ENCODE assay signal across 19 cellular contexts in genomic region chr1:76038306-76039004, GRCh38. TPM values are rescaled to one million over a fixed set of nuclear protein-coding genes. Genes with fewer than 3 reads are reported as not detected.
DNase-seq lines count a peak whose midpoint lies in the region; ATAC-seq and TF ChIP-seq lines count a peak whose summit lies in the region.
"Had no signal": no experiment of that assay in that cellular context is flagged by ENCODE, and none has a peak within 500 bp of the region (broad histone marks: within the 10 kb centered on the region; RNA-seq: fewer than 3 reads in every experiment).

No MANE protein-coding gene starts in this region.

- no peak for TF ChIP-seq CTCF in colonic mucosa (IDR thresholded peaks at IDR 0.05)
- no peak for TF ChIP-seq CTCF in body of pancreas (IDR thresholded peaks at IDR 0.05)

- peak overlapping the region in 1 of 2 donors; percentile 48 for H3K9ac ChIP-seq in colonic mucosa (ENCODE audit: low read depth in 2 of 2, low read length in 2 of 2)
- H3K9ac ChIP-seq: KMS-11 had no signal

- H3K9me3 ChIP-seq in colonic mucosa = no peaks in the 10 kb centered on the region
- H3K9me3 ChIP-seq in mesodermal cell (ENCODE audit: control insufficient read depth, low read length) = no peaks in the 10 kb centered on the region
- no peaks in the 10 kb centered on the region for H3K9me3 ChIP-seq in body of pancreas
- H3K9me3 ChIP-seq: BE2C had no signal

- intact Hi-C loops in colonic mucosa (cut with DNase I) = no loop called here
- intact Hi-C loops in body of pancreas (cut with DNase I) = no loop called here

- no peak for TF ChIP-seq POLR2A in body of pancreas (IDR thresholded peaks at IDR 0.05)

- peak overlapping the region; percentile 62 for H3K27ac ChIP-seq in colonic mucosa
- peak overlapping the region; percentile 48 for H3K27ac ChIP-seq in mesodermal cell (ENCODE audit: low read depth, low read length, severe bottlenecking)
- H3K27ac ChIP-seq in body of pancreas = no peak overlapping the region
- H3K27ac ChIP-seq: KMS-11 had no signal

- DNase-seq in HS-27A (ENCODE audit: low read depth) (peak; percentile 31), colonic mucosa (no peak), body of pancreas (no peak), NCI-H187 (lab: John Stamatoyannopoulos, UW) (no peak), NCI-H1105 (lab: John Stamatoyannopoulos, UW) (no peak)
- DNase-seq: activated B cell treated with CpG ODN at 0.5 μM for 24 hours; activated naive CD4-positive, alpha-beta T cell treated with Interleukin-2 at 50 U/mL for 16 hours; activated T-cell treated with anti-CD3 and anti-CD28 coated beads, Interleukin-2, amount 50 U/mL, for 24 hours; BE2C; effector CD4-positive, alpha-beta T cell; NCI-H1092 treated with DMSO at 0.1 percent for 48 hours; NCI-H2107; NCI-H510A treated with DMSO at 0.1 percent for 48 hours; RPMI8226; T-helper 9 cell had no signal

- 100% methylated on average over 1 of the region's 3 CpGs; no CpG with 5 or more reads in 1 of the 2 experiments for WGBS in mesodermal cell (ENCODE audit: insufficient coverage in 2 of 2), 2 experiments
- 62 to 66% methylated on average over 3 of the region's 3 CpGs for WGBS in body of pancreas, 2 donors

- no peaks in the 10 kb centered on the region for H3K36me3 ChIP-seq in colonic mucosa
- H3K36me3 ChIP-seq in mesodermal cell (ENCODE audit: control insufficient read depth, insufficient read depth, low read length) = no peaks in the 10 kb centered on the region
- no peaks in the 10 kb centered on the region for H3K36me3 ChIP-seq in body of pancreas (replicated peaks in 1 of 2; ENCODE audit: insufficient read depth in 1 of 2, low read depth in 2 of 2)
- H3K36me3 ChIP-seq: BE2C had no signal

- H3K4me3 ChIP-seq in colonic mucosa (no peak overlapping the region), mesodermal cell (ENCODE audit: extremely low read depth, insufficient read depth, low read length, poor library complexity, severe bottlenecking) (no peak overlapping the region), body of pancreas (no peak overlapping the region)

- no peak for ATAC-seq in body of pancreas
- ATAC-seq in GM18498 (IDR thresholded peaks at IDR 0.05; ENCODE audit: unreplicated experiment) = no peak
- ATAC-seq: left lobe of liver had no signal

- peaks cover 7% of the 10 kb centered on the region for H3K4me1 ChIP-seq in colonic mucosa
- peaks cover 35% of the 10 kb centered on the region for H3K4me1 ChIP-seq in mesodermal cell (ENCODE audit: control insufficient read depth, insufficient read depth, low read length, poor library complexity, severe bottlenecking)
- no peaks in the 10 kb centered on the region for H3K4me1 ChIP-seq in body of pancreas
- H3K4me1 ChIP-seq: BE2C had no signal

- H3K27me3 ChIP-seq in colonic mucosa (no peaks in the 10 kb centered on the region), body of pancreas (no peaks in the 10 kb centered on the region)
- H3K27me3 ChIP-seq: BE2C had no signal

RNA-seq across cellular contexts. Expression of gene ST6GALNAC3, which starts 36.1 kb away (rescaled TPM):
- total RNA-seq in colonic mucosa (1 to 10 TPM; 2.5 to 5.7 TPM), body of pancreas (1 to 10 TPM; 1.3 to 2.3 TPM)
- polyA plus RNA-seq in mesodermal cell (2013, experiment 1 of 2) = 37.7 TPM
- polyA plus RNA-seq in mesodermal cell (2013, experiment 2 of 2) = 34.2 TPM

Comparison
In these comparisons a context has a peak if more than half of its experiments do, and no peak if none do; other contexts are left out.
1. H3K27ac ChIP-seq: peak in colonic mucosa (single experiment) and mesodermal cell (single experiment); none in body of pancreas (0 of 4).